In genomic region chr19:15022752-15023151, GRCh38 we compare ENCODE assay signal across 2 cellular contexts.
TF ChIP-seq lines count a peak whose summit lies in the region.

No MANE protein-coding gene starts in this region.

TF ChIP-seq in GM23338, 12 proteins besides CTCF, POLR2A, EP300 and RAD21:
- TF ChIP-seq ZNF462 (CRISPR knock-in tag; IDR thresholded peaks at IDR 0.05) (no peak), STAT1 (IDR thresholded peaks at IDR 0.05; ENCODE audit: unreplicated experiment) (no peak), POLR2AphosphoS5 (IDR thresholded peaks at IDR 0.05; ENCODE audit: low read depth) (no peak), JUNB (IDR thresholded peaks at IDR 0.05; ENCODE audit: unreplicated experiment) (no peak), CREB1 (CRISPR knock-in tag; IDR thresholded peaks at IDR 0.05; ENCODE audit: low read depth) (no peak), ETS1 (IDR thresholded peaks at IDR 0.05) (no peak), EZH2phosphoT487 (IDR thresholded peaks at IDR 0.05; ENCODE audit: unreplicated experiment) (no peak), ZNF331 (CRISPR knock-in tag; IDR thresholded peaks at IDR 0.05; ENCODE audit: low read depth) (no peak), ZNF114 (CRISPR knock-in tag; IDR thresholded peaks at IDR 0.05) (no peak), NANOG (IDR thresholded peaks at IDR 0.05; ENCODE audit: borderline replicate concordance) (no peak), EZH2 (IDR thresholded peaks at IDR 0.05; ENCODE audit: low read depth, unreplicated experiment) (no peak), REST (IDR thresholded peaks at IDR 0.05; ENCODE audit: unreplicated experiment) (no peak)
TF ChIP-seq in GM23338: peak in this region for 0.

TF ChIP-seq in WTC11, 78 proteins besides CTCF, POLR2A, EP300 and RAD21 (continued from another document):
- 0 out of 2 replicates have a peak, but pooled peaks have one; percentile 17 for TF ChIP-seq MAX (CRISPR knock-in tag; IDR thresholded peaks at IDR 0.05)
- TF ChIP-seq NR1H2 (CRISPR knock-in tag; IDR thresholded peaks at IDR 0.05): no peak
- no peak for TF ChIP-seq ATF3 (CRISPR knock-in tag; conservative IDR thresholded peaks at IDR 0.05)
